ENCODE assay signal across 8 cellular contexts in the genomic region with DNA sequence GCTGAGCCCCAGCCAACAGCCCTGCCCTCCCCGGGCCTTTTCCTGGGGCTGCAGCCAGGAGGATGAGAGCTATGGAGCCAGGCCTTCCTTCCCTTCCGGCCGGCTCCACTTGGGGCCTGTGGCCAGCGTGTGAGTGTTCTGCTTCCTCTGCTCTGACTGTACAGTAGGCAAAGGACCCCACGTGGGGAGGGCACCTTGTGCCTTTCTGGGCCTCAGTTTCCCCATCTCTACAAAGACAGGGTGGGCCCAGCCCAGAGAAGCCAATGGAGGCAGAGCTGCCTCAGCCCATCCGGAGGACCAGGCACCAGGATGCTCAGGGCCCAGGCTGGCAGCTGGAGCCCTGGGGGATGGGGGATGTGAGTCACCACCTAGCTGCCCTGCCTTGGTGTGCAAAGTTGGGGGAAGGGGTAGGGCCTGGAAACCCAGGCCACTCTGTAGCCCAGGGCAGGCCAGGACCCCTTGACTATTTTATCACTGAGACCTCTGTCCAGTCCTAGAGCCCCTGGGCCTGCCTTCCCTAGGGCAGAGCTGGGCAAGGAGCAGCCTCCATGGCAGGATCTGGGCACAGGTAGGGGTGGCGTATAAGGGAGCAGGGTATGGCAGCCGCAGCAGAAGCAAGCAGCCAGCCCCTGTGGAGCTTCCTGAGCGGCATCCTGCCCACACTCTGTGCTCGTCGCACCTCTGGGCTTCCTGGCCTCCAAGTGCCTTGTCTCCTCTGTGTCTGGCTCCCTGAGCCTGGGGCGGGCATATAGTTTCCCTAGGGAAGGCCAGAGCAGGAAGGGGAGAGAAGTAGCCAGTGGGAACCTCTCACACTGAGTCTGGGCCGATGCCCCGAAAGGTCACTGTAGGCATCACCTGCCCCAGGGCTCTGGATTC. TPM values are rescaled to one million over a fixed set of nuclear protein-coding genes. Genes with fewer than 3 reads are reported as not detected.
A peak's percentile ranks its signal among the peaks of the same experiment; 100 is the strongest.
DNase-seq lines count a peak whose midpoint lies in the region; ATAC-seq and FAIRE-seq lines count a peak whose summit lies in the region.

No MANE protein-coding gene starts in this region.

- peaks cover 62% of the 10 kb centered on the region for H3K4me1 Mint-ChIP-seq in activated naive CD8-positive, alpha-beta T cell treated with anti-CD3 and anti-CD28 coated beads, Interleukin-2, amount 10 ng/mL, durations not matched to agents 7 days and 5 days

- peak overlapping the region; percentile 95 for H3K27ac Mint-ChIP-seq in activated naive CD8-positive, alpha-beta T cell treated with anti-CD3 and anti-CD28 coated beads, Interleukin-2, amount 10 ng/mL, durations not matched to agents 7 days and 5 days

- no peaks in the 10 kb centered on the region for H3K9me3 Mint-ChIP-seq in activated naive CD8-positive, alpha-beta T cell treated with anti-CD3 and anti-CD28 coated beads, Interleukin-2, amount 10 ng/mL, durations not matched to agents 7 days and 5 days

- H3K36me3 Mint-ChIP-seq in activated naive CD8-positive, alpha-beta T cell treated with anti-CD3 and anti-CD28 coated beads, Interleukin-2, amount 10 ng/mL, durations not matched to agents 7 days and 5 days: peaks cover 25% of the 10 kb centered on the region

- peak; percentile 44 for FAIRE-seq in urothelium cell line (lab: Jason Lieb, UNC)

- ATAC-seq in activated naive CD8-positive, alpha-beta T cell treated with anti-CD3 and anti-CD28 coated beads, Interleukin-2, amount 10 ng/mL, durations not matched to agents 7 days and 5 days (ENCODE audit: low read depth): peak; percentile 41
- ATAC-seq in GM19328 (IDR thresholded peaks at IDR 0.05; ENCODE audit: unreplicated experiment): no peak

- peak overlapping the region; percentile 95 for H3K4me3 Mint-ChIP-seq in activated naive CD8-positive, alpha-beta T cell treated with anti-CD3 and anti-CD28 coated beads, Interleukin-2, amount 10 ng/mL, durations not matched to agents 7 days and 5 days

- POLR2A ChIA-PET in activated naive CD8-positive, alpha-beta T cell treated with anti-CD3 and anti-CD28 coated beads, Interleukin-2, amount 10 ng/mL, durations not matched to agents 7 days and 5 days (lab: Charles Lee): interaction anchor here (0.6 to 9.0 kb wide), 15 partner anchors 9 to 66 kb away, joined by 3 to 137 read pairs (median 4); no protein-coding TSS in a partner anchor

- DNase-seq in activated CD4-positive, CD25-positive, alpha-beta regulatory T cell treated with anti-CD3 and anti-CD28 coated beads, Interleukin-2, amount 50 U/mL, for 16 hours (ENCODE audit: low read depth, low spot score): peak; percentile 16
- DNase-seq in activated CD4-positive, CD25-positive, alpha-beta regulatory T cell treated with anti-CD3 and anti-CD28 coated beads, Interleukin-2, amount 50 U/mL, for 72 hours: no peak
- DNase-seq in activated naive CD8-positive, alpha-beta T cell treated with anti-CD3 and anti-CD28 coated beads, Interleukin-2, amount 10 ng/mL, durations not matched to agents 7 days and 5 days: no peak
- DNase-seq in midbrain (lab: John Stamatoyannopoulos, UW) (peak; percentile 35), urothelium cell line (ENCODE audit: low spot score) (peak; percentile 73), COLO829 (ENCODE audit: low spot score) (no peak), GDM1 (lab: John Stamatoyannopoulos, UW) (no peak)

- no peaks in the 10 kb centered on the region for H3K27me3 Mint-ChIP-seq in activated naive CD8-positive, alpha-beta T cell treated with anti-CD3 and anti-CD28 coated beads, Interleukin-2, amount 10 ng/mL, durations not matched to agents 7 days and 5 days

RNA-seq across cellular contexts. Expression of a gene that starts 1.8 kb away (rescaled TPM):
- total RNA-seq in activated naive CD8-positive, alpha-beta T cell treated with anti-CD3 and anti-CD28 coated beads, Interleukin-2, amount 10 ng/mL, durations not matched to agents 7 days and 5 days: 100 to 1,000 TPM; 238 to 241 TPM

Comparison
In these comparisons a context has a peak if more than half of its experiments do, and no peak if none do; other contexts are left out.
1. DNase-seq: peak in activated CD4-positive, CD25-positive, alpha-beta regulatory T cell treated with anti-CD3 and anti-CD28 coated beads, Interleukin-2, amount 50 U/mL, for 16 hours (single experiment), midbrain (single experiment) and urothelium cell line (single experiment); none in activated CD4-positive, CD25-positive, alpha-beta regulatory T cell treated with anti-CD3 and anti-CD28 coated beads, Interleukin-2, amount 50 U/mL, for 72 hours (single experiment), activated naive CD8-positive, alpha-beta T cell treated with anti-CD3 and anti-CD28 coated beads, Interleukin-2, amount 10 ng/mL, durations not matched to agents 7 days and 5 days (single experiment), COLO829 (single experiment) and GDM1 (single experiment).